1 cellular context compared by ENCODE assay signal in the genomic region with DNA sequence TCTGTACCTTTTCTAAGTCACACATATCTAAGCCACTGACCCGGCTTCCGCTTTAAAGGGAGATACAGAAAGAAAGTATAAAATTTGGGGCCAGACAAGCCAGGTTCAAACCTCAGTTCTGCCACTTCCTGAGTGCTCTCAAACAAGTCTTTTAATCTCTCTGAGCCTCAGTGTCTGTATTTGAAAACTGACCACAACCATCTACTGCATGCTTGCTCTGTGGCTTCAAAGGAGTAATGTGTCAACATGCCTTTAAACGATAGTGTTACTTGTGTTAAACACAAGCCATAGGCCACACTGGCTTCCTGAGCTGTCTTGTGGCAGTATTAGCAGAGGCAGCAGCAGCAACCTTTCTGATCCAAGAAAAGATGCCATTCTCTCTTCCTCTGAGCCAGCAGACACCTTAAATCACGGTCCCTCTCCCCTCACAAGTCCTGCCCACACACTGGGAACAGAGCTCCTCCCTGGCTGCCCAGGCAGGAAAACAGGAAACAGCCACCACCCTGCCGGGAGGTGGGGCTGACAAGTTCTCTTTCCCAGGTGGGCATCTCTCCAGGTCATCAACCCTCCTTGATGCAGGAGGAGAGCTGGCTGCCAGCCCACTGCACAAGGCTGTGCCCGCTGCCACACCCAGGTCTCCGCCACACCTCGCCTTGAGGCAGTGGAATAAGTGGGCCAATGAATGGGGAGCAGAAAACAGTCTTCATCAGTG.
A peak's percentile ranks its signal among the peaks of the same experiment; 100 is the strongest.
TF ChIP-seq lines count a peak whose summit lies in the region.

No MANE protein-coding gene starts in this region.

TF ChIP-seq in HepG2, 621 proteins besides CTCF, POLR2A, EP300 and RAD21 (continued from another document and continues in another):
- peak; percentile 81 for TF ChIP-seq ARID5B (CRISPR knock-in tag; IDR thresholded peaks at IDR 0.05)
- no peak for TF ChIP-seq NFIC (IDR thresholded peaks at IDR 0.05; ENCODE audit: low read length)
- no peak for TF ChIP-seq ZNF18 (CRISPR knock-in tag; IDR thresholded peaks at IDR 0.05; ENCODE audit: insufficient replicate concordance)
- TF ChIP-seq NR2C2 (CRISPR knock-in tag; IDR thresholded peaks at IDR 0.05; ENCODE audit: borderline replicate concordance), result no peak
- no peak for TF ChIP-seq ZNF430 (CRISPR knock-in tag; IDR thresholded peaks at IDR 0.05)
- TF ChIP-seq CREBL2 (CRISPR knock-in tag; IDR thresholded peaks at IDR 0.05; ENCODE audit: borderline replicate concordance), result no peak
- TF ChIP-seq, protein P1, sequence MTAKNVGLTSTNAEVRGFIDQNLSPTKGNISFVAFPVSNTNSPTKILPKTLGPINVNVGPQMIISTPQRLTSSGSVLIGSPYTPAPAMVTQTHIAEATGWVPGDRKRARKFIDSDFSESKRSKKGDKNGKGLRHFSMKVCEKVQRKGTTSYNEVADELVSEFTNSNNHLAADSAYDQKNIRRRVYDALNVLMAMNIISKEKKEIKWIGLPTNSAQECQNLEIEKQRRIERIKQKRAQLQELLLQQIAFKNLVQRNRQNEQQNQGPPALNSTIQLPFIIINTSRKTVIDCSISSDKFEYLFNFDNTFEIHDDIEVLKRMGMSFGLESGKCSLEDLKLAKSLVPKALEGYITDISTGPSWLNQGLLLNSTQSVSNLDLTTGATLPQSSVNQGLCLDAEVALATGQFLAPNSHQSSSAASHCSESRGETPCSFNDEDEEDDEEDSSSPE (CRISPR knock-in tag; IDR thresholded peaks at IDR 0.05), result no peak
- TF ChIP-seq ONECUT2 (CRISPR knock-in tag; IDR thresholded peaks at IDR 0.05), result no peak
- TF ChIP-seq SMAD3 (CRISPR knock-in tag; IDR thresholded peaks at IDR 0.05), result no peak
- TF ChIP-seq SP2 (CRISPR knock-in tag; IDR thresholded peaks at IDR 0.05), result no peak
- no peak for TF ChIP-seq THYN1 (CRISPR knock-in tag; IDR thresholded peaks at IDR 0.05; ENCODE audit: borderline replicate concordance, low read depth)
- TF ChIP-seq PRPF4 (IDR thresholded peaks at IDR 0.05; ENCODE audit: low read depth, low read length, poor library complexity, severe bottlenecking), result no peak
- no peak; the same call in 1 of the 2 replicates for TF ChIP-seq ZNF691 (CRISPR knock-in tag; IDR thresholded peaks at IDR 0.05; ENCODE audit: borderline replicate concordance, low read depth)
- TF ChIP-seq FOXA1 (IDR thresholded peaks at IDR 0.05), result no peak
- peak; percentile 96 for TF ChIP-seq FOXA1 (CRISPR knock-in tag; IDR thresholded peaks at IDR 0.05)
- no peak for TF ChIP-seq ZNF136 (CRISPR knock-in tag; IDR thresholded peaks at IDR 0.05; ENCODE audit: low read depth)
- no peak for TF ChIP-seq ZNF282 (IDR thresholded peaks at IDR 0.05; ENCODE audit: partially characterized antibody)
- peak; percentile 94 for TF ChIP-seq SSRP1 (CRISPR knock-in tag; IDR thresholded peaks at IDR 0.05)
- TF ChIP-seq MXI1 (IDR thresholded peaks at IDR 0.05; ENCODE audit: borderline replicate concordance, low read depth, low read length), result no peak
- TF ChIP-seq JDP2 (CRISPR knock-in tag; IDR thresholded peaks at IDR 0.05; ENCODE audit: borderline replicate concordance), result no peak
- TF ChIP-seq POGZ (CRISPR knock-in tag; IDR thresholded peaks at IDR 0.05), result no peak
- TF ChIP-seq, protein P2, sequence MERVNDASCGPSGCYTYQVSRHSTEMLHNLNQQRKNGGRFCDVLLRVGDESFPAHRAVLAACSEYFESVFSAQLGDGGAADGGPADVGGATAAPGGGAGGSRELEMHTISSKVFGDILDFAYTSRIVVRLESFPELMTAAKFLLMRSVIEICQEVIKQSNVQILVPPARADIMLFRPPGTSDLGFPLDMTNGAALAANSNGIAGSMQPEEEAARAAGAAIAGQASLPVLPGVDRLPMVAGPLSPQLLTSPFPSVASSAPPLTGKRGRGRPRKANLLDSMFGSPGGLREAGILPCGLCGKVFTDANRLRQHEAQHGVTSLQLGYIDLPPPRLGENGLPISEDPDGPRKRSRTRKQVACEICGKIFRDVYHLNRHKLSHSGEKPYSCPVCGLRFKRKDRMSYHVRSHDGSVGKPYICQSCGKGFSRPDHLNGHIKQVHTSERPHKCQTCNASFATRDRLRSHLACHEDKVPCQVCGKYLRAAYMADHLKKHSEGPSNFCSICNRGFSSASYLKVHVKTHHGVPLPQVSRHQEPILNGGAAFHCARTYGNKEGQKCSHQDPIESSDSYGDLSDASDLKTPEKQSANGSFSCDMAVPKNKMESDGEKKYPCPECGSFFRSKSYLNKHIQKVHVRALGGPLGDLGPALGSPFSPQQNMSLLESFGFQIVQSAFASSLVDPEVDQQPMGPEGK (CRISPR knock-in tag; IDR thresholded peaks at IDR 0.05), result no peak
- no peak; the same call in 1 of the 2 replicates for TF ChIP-seq MEF2D (CRISPR knock-in tag; IDR thresholded peaks at IDR 0.05)
- no peak for TF ChIP-seq RBM22 (optimal IDR thresholded peaks at IDR 0.05; ENCODE audit: low read length)
- TF ChIP-seq ZNF776 (CRISPR knock-in tag; IDR thresholded peaks at IDR 0.05), result no peak
- TF ChIP-seq, protein P3, sequence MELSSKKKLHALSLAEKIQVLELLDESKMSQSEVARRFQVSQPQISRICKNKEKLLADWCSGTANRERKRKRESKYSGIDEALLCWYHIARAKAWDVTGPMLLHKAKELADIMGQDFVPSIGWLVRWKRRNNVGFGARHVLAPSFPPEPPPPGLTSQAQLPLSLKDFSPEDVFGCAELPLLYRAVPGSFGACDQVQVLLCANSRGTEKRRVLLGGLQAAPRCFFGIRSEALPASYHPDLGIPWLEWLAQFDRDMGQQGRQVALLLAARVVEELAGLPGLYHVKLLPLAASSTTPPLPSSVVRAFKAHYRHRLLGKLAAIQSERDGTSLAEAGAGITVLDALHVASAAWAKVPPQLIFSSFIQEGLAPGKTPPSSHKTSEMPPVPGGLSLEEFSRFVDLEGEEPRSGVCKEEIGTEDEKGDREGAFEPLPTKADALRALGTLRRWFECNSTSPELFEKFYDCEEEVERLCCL (CRISPR knock-in tag; IDR thresholded peaks at IDR 0.05; ENCODE audit: borderline replicate concordance), result no peak
- TF ChIP-seq CCDC6 (CRISPR knock-in tag; IDR thresholded peaks at IDR 0.05), result no peak
- no peak for TF ChIP-seq MTF2 (CRISPR knock-in tag; IDR thresholded peaks at IDR 0.05; ENCODE audit: borderline replicate concordance)
- TF ChIP-seq GTF3A (CRISPR knock-in tag; conservative IDR thresholded peaks at IDR 0.05), result no peak
- no peak for TF ChIP-seq IKZF1 (IDR thresholded peaks at IDR 0.05)
- TF ChIP-seq, protein P4, sequence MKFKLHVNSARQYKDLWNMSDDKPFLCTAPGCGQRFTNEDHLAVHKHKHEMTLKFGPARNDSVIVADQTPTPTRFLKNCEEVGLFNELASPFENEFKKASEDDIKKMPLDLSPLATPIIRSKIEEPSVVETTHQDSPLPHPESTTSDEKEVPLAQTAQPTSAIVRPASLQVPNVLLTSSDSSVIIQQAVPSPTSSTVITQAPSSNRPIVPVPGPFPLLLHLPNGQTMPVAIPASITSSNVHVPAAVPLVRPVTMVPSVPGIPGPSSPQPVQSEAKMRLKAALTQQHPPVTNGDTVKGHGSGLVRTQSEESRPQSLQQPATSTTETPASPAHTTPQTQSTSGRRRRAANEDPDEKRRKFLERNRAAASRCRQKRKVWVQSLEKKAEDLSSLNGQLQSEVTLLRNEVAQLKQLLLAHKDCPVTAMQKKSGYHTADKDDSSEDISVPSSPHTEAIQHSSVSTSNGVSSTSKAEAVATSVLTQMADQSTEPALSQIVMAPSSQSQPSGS (CRISPR knock-in tag; IDR thresholded peaks at IDR 0.05), result no peak
- no peak for TF ChIP-seq ZFP62 (CRISPR knock-in tag; IDR thresholded peaks at IDR 0.05)
- no peak for TF ChIP-seq KDM5B (CRISPR knock-in tag; IDR thresholded peaks at IDR 0.05; ENCODE audit: borderline replicate concordance)
- TF ChIP-seq KDM4B (CRISPR knock-in tag; IDR thresholded peaks at IDR 0.05), result no peak
- TF ChIP-seq BATF2 (CRISPR knock-in tag; IDR thresholded peaks at IDR 0.05), result no peak
- no peak for TF ChIP-seq ARNT2 (CRISPR knock-in tag; IDR thresholded peaks at IDR 0.05; ENCODE audit: low read depth)
- TF ChIP-seq ZMYM3 (CRISPR knock-in tag; IDR thresholded peaks at IDR 0.05), result no peak; the same call in 1 of the 2 replicates
- TF ChIP-seq TEAD2 (CRISPR knock-in tag; IDR thresholded peaks at IDR 0.05), result no peak
- TF ChIP-seq ZNF740 (CRISPR knock-in tag; IDR thresholded peaks at IDR 0.05), result no peak
- TF ChIP-seq TOE1 (CRISPR knock-in tag; IDR thresholded peaks at IDR 0.05), result no peak
- TF ChIP-seq KLF11 (CRISPR knock-in tag; IDR thresholded peaks at IDR 0.05), result no peak
- TF ChIP-seq ZHX1 (CRISPR knock-in tag; IDR thresholded peaks at IDR 0.05; ENCODE audit: low read depth), result no peak
- TF ChIP-seq KAT2B (IDR thresholded peaks at IDR 0.05; ENCODE audit: borderline replicate concordance, low read depth, low read length), result no peak
- TF ChIP-seq ARNTL (CRISPR knock-in tag; IDR thresholded peaks at IDR 0.05), result no peak
- TF ChIP-seq, protein P5, sequence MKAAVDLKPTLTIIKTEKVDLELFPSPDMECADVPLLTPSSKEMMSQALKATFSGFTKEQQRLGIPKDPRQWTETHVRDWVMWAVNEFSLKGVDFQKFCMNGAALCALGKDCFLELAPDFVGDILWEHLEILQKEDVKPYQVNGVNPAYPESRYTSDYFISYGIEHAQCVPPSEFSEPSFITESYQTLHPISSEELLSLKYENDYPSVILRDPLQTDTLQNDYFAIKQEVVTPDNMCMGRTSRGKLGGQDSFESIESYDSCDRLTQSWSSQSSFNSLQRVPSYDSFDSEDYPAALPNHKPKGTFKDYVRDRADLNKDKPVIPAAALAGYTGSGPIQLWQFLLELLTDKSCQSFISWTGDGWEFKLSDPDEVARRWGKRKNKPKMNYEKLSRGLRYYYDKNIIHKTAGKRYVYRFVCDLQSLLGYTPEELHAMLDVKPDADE (CRISPR knock-in tag; IDR thresholded peaks at IDR 0.05), result no peak
